19 cellular contexts compared by ENCODE assay signal in genomic region chr2:103448416-103448815, GRCh38.
DNase-seq lines count a peak whose midpoint lies in the region; ATAC-seq lines count a peak whose summit lies in the region.
"Had no signal": no experiment of that assay in that cellular context is flagged by ENCODE, and none has a peak within 500 bp of the region (broad histone marks: within the 10 kb centered on the region; RNA-seq: fewer than 3 reads in every experiment).

No MANE protein-coding gene starts in this region.

- no peak overlapping the region for H4K8ac ChIP-seq in mesendoderm (ENCODE audit: low read depth, low read length)

- H3K56ac ChIP-seq in mesendoderm (ENCODE audit: low read length), result no peak overlapping the region

- H3K4ac ChIP-seq in mesendoderm (ENCODE audit: low read depth, low read length), result peak overlapping the region; percentile 52

- no peak overlapping the region for H4K5ac ChIP-seq in mesendoderm (ENCODE audit: low read length)

- DNase-seq in DMS53 treated with DMSO at 0.1 percent for 48 hours (lab: John Stamatoyannopoulos, UW; ENCODE audit: unreplicated experiment), result peak; percentile 48
- DNase-seq in NCI-H128 (lab: John Stamatoyannopoulos, UW; ENCODE audit: unreplicated experiment), result peak; percentile 87
- peak; percentile 82 for DNase-seq in NCI-H510A treated with DMSO at 0.1 percent for 48 hours (lab: John Stamatoyannopoulos, UW)
- no peak for DNase-seq in mesendoderm
- no peak for DNase-seq in activated CD4-positive, alpha-beta T cell treated with anti-CD3 and anti-CD28 coated beads for 48 hours
- DNase-seq in HuH-7 (ENCODE audit: low spot score), result no peak
- DNase-seq in NCI-H1930 (lab: John Stamatoyannopoulos, UW), result no peak
- DNase-seq: activated gamma-delta T cell; activated naive CD8-positive, alpha-beta T cell treated with anti-CD3 and anti-CD28 coated beads, Interleukin-2, amount 50 U/mL, for 24 hours; body of pancreas; heart left ventricle; KBM-7; sigmoid colon; SJCRH30; stimulated activated naive CD8-positive, alpha-beta T cell treated with anti-CD3 and anti-CD28 coated beads, Interleukin-15, amount 100 ng/mL, for 72 hours; T-helper 1 cell had no signal

- no peak overlapping the region for H3K4me3 ChIP-seq in mesendoderm (ENCODE audit: low read length)
- H3K4me3 ChIP-seq: body of pancreas, heart left ventricle, sigmoid colon, SJCRH30, tibial nerve had no signal

- no peak overlapping the region for H3K23ac ChIP-seq in mesendoderm (ENCODE audit: low read length)

- H3K36me3 ChIP-seq in mesendoderm (ENCODE audit: control insufficient read depth, insufficient read depth, low read length), result no peaks in the 10 kb centered on the region
- H3K36me3 ChIP-seq: heart left ventricle, sigmoid colon, SJCRH30, tibial nerve had no signal

- H3K4me2 ChIP-seq in mesendoderm (ENCODE audit: low read length), result no peak overlapping the region

- H3K4me1 ChIP-seq in mesendoderm (ENCODE audit: control insufficient read depth, low read depth, low read length), result no peaks in the 10 kb centered on the region
- H3K4me1 ChIP-seq: body of pancreas, heart left ventricle, sigmoid colon, SJCRH30, tibial nerve had no signal

- no peaks in the 10 kb centered on the region for H3K79me1 ChIP-seq in mesendoderm (ENCODE audit: low read length)

- H2BK5ac ChIP-seq in mesendoderm (ENCODE audit: low read length), result no peak overlapping the region

- no peaks in the 10 kb centered on the region for H3K79me2 ChIP-seq in mesendoderm (ENCODE audit: control insufficient read depth, insufficient read depth, low read length)

- H3K9ac ChIP-seq in mesendoderm (ENCODE audit: low read length), result no peak overlapping the region

- no peak overlapping the region for H2BK15ac ChIP-seq in mesendoderm (replicated peaks; ENCODE audit: low read depth)

- H3K27me3 ChIP-seq in mesendoderm (ENCODE audit: insufficient read depth, low read length, poor library complexity), result no peaks in the 10 kb centered on the region
- H3K27me3 ChIP-seq: body of pancreas, heart left ventricle, sigmoid colon, SJCRH30, tibial nerve had no signal

- no peak overlapping the region for H3K18ac ChIP-seq in mesendoderm (ENCODE audit: low read length)

- WGBS in mesendoderm (ENCODE audit: extremely low coverage, insufficient coverage, low lambda C conversion rate), result no CpG with 5 or more reads among the region's 2 CpGs

- H2AK5ac ChIP-seq in mesendoderm (ENCODE audit: low read length), result no peak overlapping the region

- H3K27ac ChIP-seq in mesendoderm (ENCODE audit: low read depth, low read length), result no peak overlapping the region
- H3K27ac ChIP-seq: body of pancreas, epithelial cell of prostate, heart left ventricle, sigmoid colon, SJCRH30, tibial nerve had no signal

- ATAC-seq in GM18870 (IDR thresholded peaks at IDR 0.05; ENCODE audit: unreplicated experiment), result no peak
- ATAC-seq: activated naive CD8-positive, alpha-beta T cell treated with anti-CD3 and anti-CD28 coated beads, Interleukin-2, amount 50 U/mL, for 24 hours; body of pancreas; heart left ventricle; stimulated activated naive CD8-positive, alpha-beta T cell treated with anti-CD3 and anti-CD28 coated beads, Interleukin-15, amount 100 ng/mL, for 72 hours had no signal

- no peak overlapping the region for H2BK120ac ChIP-seq in mesendoderm (ENCODE audit: low read depth, low read length)

Comparison
In these comparisons a context has a peak if more than half of its experiments do, and no peak if none do; other contexts are left out.
1. DNase-seq: peak in DMS53 treated with DMSO at 0.1 percent for 48 hours (single experiment), NCI-H128 (single experiment) and NCI-H510A treated with DMSO at 0.1 percent for 48 hours (single experiment); none in mesendoderm (single experiment), activated CD4-positive, alpha-beta T cell treated with anti-CD3 and anti-CD28 coated beads for 48 hours (single experiment), HuH-7 (single experiment) and NCI-H1930 (0 of 2).